Comparison of ENCODE assay signal across 15 cellular contexts in the genomic region with DNA sequence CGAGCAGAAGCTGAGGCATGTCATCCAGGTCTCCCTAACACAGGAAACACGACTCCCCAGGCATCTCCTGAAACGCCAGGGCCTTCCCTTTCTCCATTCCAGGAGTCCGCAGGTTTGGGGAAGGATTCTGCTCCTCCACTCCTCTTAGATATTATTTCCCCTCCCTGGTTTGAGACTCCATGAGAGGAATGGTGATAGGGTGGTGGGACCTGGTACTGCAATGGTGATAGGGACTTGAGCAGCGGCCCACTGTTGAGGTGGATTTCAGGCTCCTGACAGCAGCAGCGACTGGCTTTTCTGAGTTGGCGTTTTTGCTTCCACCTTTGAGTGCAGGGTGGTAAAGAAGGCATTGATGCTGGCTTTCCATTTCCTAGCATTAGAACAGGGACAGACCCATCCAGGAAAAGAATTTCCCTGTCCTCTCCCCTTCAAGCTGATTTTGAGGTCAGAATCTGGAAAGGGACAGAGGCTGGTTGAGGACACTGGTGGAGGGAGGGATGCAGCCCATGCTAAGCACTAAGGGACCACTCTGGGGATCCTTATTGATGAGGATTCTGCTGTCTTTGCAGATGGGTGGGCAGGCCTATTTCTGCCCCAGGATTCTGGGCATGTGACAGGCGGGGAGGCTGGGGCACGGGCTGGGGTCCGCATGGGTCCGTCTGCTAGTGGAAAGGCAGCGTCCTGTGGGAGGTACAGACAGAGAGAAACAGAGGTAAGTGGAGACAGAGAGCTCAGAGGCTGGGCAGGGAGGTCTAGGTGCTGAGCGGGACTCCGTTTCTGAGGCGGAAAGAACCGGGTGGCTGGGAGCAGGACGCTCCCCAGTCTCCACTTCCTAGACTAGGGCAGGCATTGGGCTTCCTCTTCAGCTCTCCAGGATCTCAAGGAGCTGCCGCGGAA. TPM values are rescaled to one million over a fixed set of nuclear protein-coding genes. Genes with fewer than 3 reads are reported as not detected.
DNase-seq lines count a peak whose midpoint lies in the region; ATAC-seq, FAIRE-seq and TF ChIP-seq lines count a peak whose summit lies in the region.
"Had no signal": no experiment of that assay in that cellular context is flagged by ENCODE, and none has a peak within 500 bp of the region (broad histone marks: within the 10 kb centered on the region; RNA-seq: fewer than 3 reads in every experiment).

No MANE protein-coding gene starts in this region.

- no peaks in the 10 kb centered on the region for H4K20me1 ChIP-seq in HepG2 (ENCODE audit: insufficient read depth, low read length)

- 85% methylated on average over 19 of the region's 19 CpGs for whole genome bisulfite sequencing in HepG2 (ENCODE audit: low lambda C conversion rate)
- WGBS in right lobe of liver (ENCODE audit: insufficient coverage, low coverage, low lambda C conversion rate, missing lambda C conversion rate) = 57% methylated on average over 8 of the region's 19 CpGs
- 51 to 73% methylated on average over 16 to 19 of the region's 19 CpGs for WGBS in upper lobe of left lung, 2 donors

- no peaks in the 10 kb centered on the region for H3K36me3 ChIP-seq in HepG2 (replicated peaks in 1 of 2; ENCODE audit: control insufficient read depth in 1 of 2, insufficient read depth in 2 of 2, low read length in 2 of 2)
- no peaks in the 10 kb centered on the region for H3K36me3 ChIP-seq in right lobe of liver
- no peaks in the 10 kb centered on the region for H3K36me3 ChIP-seq in ascending aorta
- no peaks in the 10 kb centered on the region for H3K36me3 ChIP-seq in left lung
- no peaks in the 10 kb centered on the region for H3K36me3 ChIP-seq in upper lobe of left lung
- H3K36me3 ChIP-seq in MG63 = no peaks in the 10 kb centered on the region
- H3K36me3 ChIP-seq: colonic mucosa, neutrophil had no signal

- no peak overlapping the region for H3K4me2 ChIP-seq in HepG2 (ENCODE audit: low read depth, low read length)

- no peak overlapping the region for H2AFZ ChIP-seq in HepG2 (ENCODE audit: low read length)

- no peak for TF ChIP-seq CTCF in HepG2 (CRISPR knock-in tag; IDR thresholded peaks at IDR 0.05)
- no peak for TF ChIP-seq CTCF in right lobe of liver (IDR thresholded peaks at IDR 0.05)
- TF ChIP-seq CTCF in ascending aorta (IDR thresholded peaks at IDR 0.05) = no peak
- no peak for TF ChIP-seq CTCF in left lung (IDR thresholded peaks at IDR 0.05)
- TF ChIP-seq CTCF in upper lobe of left lung (IDR thresholded peaks at IDR 0.05) = no peak

- H3K27me3 ChIP-seq in HepG2 (ENCODE audit: control insufficient read depth in 1 of 2, insufficient read depth in 2 of 2, low read length in 2 of 2) (no peaks in the 10 kb centered on the region), right lobe of liver (peaks cover 22 to 42% of the 10 kb centered on the region in 2 donors), ascending aorta (peaks cover 29% of the 10 kb centered on the region), left lung (peaks cover 49 to 97% of the 10 kb centered on the region in 2 donors), upper lobe of left lung (peaks cover 0 to 43% (median 33%) of the 10 kb centered on the region in 4 donors), MG63 (no peaks in the 10 kb centered on the region)

- no peak for DNase-seq in HepG2 (ENCODE audit: low spot score)
- no peak for DNase-seq in right lobe of liver
- DNase-seq in ascending aorta (ENCODE audit: low spot score in 2 of 2) = no peak
- no peak for DNase-seq in left lung
- peak in 1 of 2 donors; percentile 42 for DNase-seq in upper lobe of left lung
- no peak for DNase-seq in MG63
- DNase-seq: activated CD4-positive, alpha-beta T cell treated with anti-CD3 and anti-CD28 coated beads, Interleukin-2, amount 10 ng/mL, durations not matched to agents 7 days and 5 days; activated naive CD4-positive, alpha-beta T cell treated with Interleukin-2 at 50 U/mL for 16 hours; colonic mucosa; NCI-H2171 had no signal

- H3K27ac ChIP-seq in HepG2 (ENCODE audit: extremely low read length, insufficient read depth, low read length) (no peak overlapping the region), right lobe of liver (no peak overlapping the region), ascending aorta (no peak overlapping the region), left lung (peak overlapping the region; percentile 75 to 86), upper lobe of left lung (peak overlapping the region; percentile 81 to 92 (median 87))
- H3K27ac ChIP-seq: colonic mucosa, neutrophil had no signal

- intact Hi-C loops in HepG2 (cut with micrococcal nuclease; ENCODE audit: unreplicated experiment) (no loop called here), right lobe of liver (cut with DNase I) (no loop called here), ascending aorta (cut with DNase I) (no loop called here), left lung (cut with DNase I) (no loop called here)

- in situ Hi-C loops in HepG2 (cut with HindIII; ENCODE audit: extremely low pct_ligation_motif_present, low pct_unique_long_range_greater_than_20kb) = no loop called here

- H3K9ac ChIP-seq in HepG2 (ENCODE audit: insufficient read depth, low read depth, low read length) = no peak overlapping the region

- H3K4me1 ChIP-seq in HepG2 (ENCODE audit: insufficient read depth, low read length) = peaks cover 19% of the 10 kb centered on the region
- H3K4me1 ChIP-seq in right lobe of liver = peaks cover 0 to 24% (median 0%) of the 10 kb centered on the region in 4 donors
- H3K4me1 ChIP-seq in ascending aorta = peaks cover 5 to 14% of the 10 kb centered on the region in 2 donors
- peaks cover 11 to 14% of the 10 kb centered on the region in 2 donors for H3K4me1 ChIP-seq in left lung
- peaks cover 13 to 29% (median 22%) of the 10 kb centered on the region in 4 donors for H3K4me1 ChIP-seq in upper lobe of left lung

- TF ChIP-seq RAD21 in HepG2 (CRISPR knock-in tag; IDR thresholded peaks at IDR 0.05) = no peak

- H3K9me3 ChIP-seq in HepG2 (ENCODE audit: low read length) (no peaks in the 10 kb centered on the region), right lobe of liver (no peaks in the 10 kb centered on the region), ascending aorta (no peaks in the 10 kb centered on the region), left lung (no peaks in the 10 kb centered on the region), upper lobe of left lung (no peaks in the 10 kb centered on the region), MG63 (no peaks in the 10 kb centered on the region)
- H3K9me3 ChIP-seq: colonic mucosa, neutrophil had no signal

- POLR2A ChIA-PET in HepG2 (lab: Yijun Ruan, JAX) = no interaction called here

- TF ChIP-seq POLR2A in HepG2 (IDR thresholded peaks at IDR 0.05; ENCODE audit: insufficient read depth in 1 of 2, low read depth in 2 of 2, low read length in 2 of 2) = no peak
- no peak for TF ChIP-seq POLR2A in right lobe of liver (IDR thresholded peaks at IDR 0.05)
- no peak for TF ChIP-seq POLR2A in upper lobe of left lung (IDR thresholded peaks at IDR 0.05)

- ATAC-seq in HepG2 (peak; percentile 41), right lobe of liver (no peak), left lung (no peak), upper lobe of left lung (ENCODE audit: low FRiP score in 2 of 2) (no peak), HG03139 (IDR thresholded peaks at IDR 0.05; ENCODE audit: unreplicated experiment) (no peak), HG02798 (IDR thresholded peaks at IDR 0.05; ENCODE audit: poor library complexity, unreplicated experiment) (no peak)

- no TSS peak for BruUV-seq in HepG2 (replicated peaks; lab: Mats Ljungman, UMichigan)

- H3K79me2 ChIP-seq in HepG2 (ENCODE audit: insufficient read depth, low read length) = no peaks in the 10 kb centered on the region

- no peak for TF ChIP-seq EP300 in HepG2 (IDR thresholded peaks at IDR 0.05; ENCODE audit: low read depth in 2 of 2, low read length in 2 of 2)
- TF ChIP-seq EP300 in HepG2 (CRISPR knock-in tag; IDR thresholded peaks at IDR 0.05; ENCODE audit: borderline replicate concordance) = no peak
- no peak for TF ChIP-seq EP300 in upper lobe of left lung (IDR thresholded peaks at IDR 0.05)

- no peak for FAIRE-seq in HepG2 (lab: Jason Lieb, UNC)
- FAIRE-seq: G401.6 had no signal

- CTCF ChIA-PET in HepG2 (lab: Yijun Ruan, JAX; ENCODE audit: low intra/inter-chr PET ratio, low total read pairs) = no interaction called here

- H3K4me3 ChIP-seq in HepG2 (replicated peaks in 1 of 3; ENCODE audit: insufficient read depth in 1 of 3, low read depth in 2 of 3, low read length in 3 of 3) (no peak overlapping the region), right lobe of liver (no peak overlapping the region), ascending aorta (peak overlapping the region; percentile 34 to 63), left lung (peak overlapping the region in 1 of 2 donors; percentile 35), upper lobe of left lung (peak overlapping the region in 3 of 4 donors; percentile 36 to 52 (median 52)), MG63 (no peak overlapping the region)

RNA-seq across cellular contexts. Expression of gene TBX4, which starts 1.3 kb away (rescaled TPM):
- total RNA-seq in HepG2 (2016; rRNA removed; fragmentation: Illumina TruSeq; extraction: Trizol) (0.86 and 1.1 TPM in 2 replicates), right lobe of liver (not detected), ascending aorta (not detected), left lung (10 to 100 TPM; 21.2 to 29.3 TPM), upper lobe of left lung (10 to 100 TPM; 10.2 to 69.1 (median 22.7) TPM)
- 0.10 and 0.35 TPM in 2 replicates for total RNA-seq in HepG2 (2016; cell fraction: cytosol; rRNA removed; fragmentation: Illumina TruSeq; extraction: Trizol; ENCODE audit: low read depth)
- total RNA-seq in HepG2 (2016; cell fraction: insoluble cytoplasmic fraction; rRNA removed; fragmentation: Illumina TruSeq; extraction: Trizol) = 0.92 and 1.3 TPM in 2 replicates
- 1.1 and 1.5 TPM in 2 replicates for total RNA-seq in HepG2 (2016; cell fraction: membrane; rRNA removed; fragmentation: Illumina TruSeq; extraction: Trizol)
- 1.1 and 1.3 TPM in 2 replicates for total RNA-seq in HepG2 (2016; cell fraction: nucleus; rRNA removed; fragmentation: Illumina TruSeq; extraction: Trizol)
- 0.11 and 0.17 TPM in 2 replicates for polyA plus RNA-seq in HepG2 (2011; rRNA removed)
- 0.05 and 0.09 TPM in 2 replicates for polyA plus RNA-seq in HepG2 (2011; cell fraction: cytosol; rRNA removed)
- 0.29 and 0.48 TPM in 2 replicates for polyA plus RNA-seq in HepG2 (2011; cell fraction: nucleus; rRNA removed)
- polyA plus RNA-seq in HepG2 (2012) = 0.15 and 0.40 TPM in 2 replicates
- polyA plus RNA-seq in HepG2 (2016; cell fraction: cytosol; fragmentation: Illumina TruSeq; extraction: Trizol; ENCODE audit: low read depth) = 0.14 and 0.16 TPM in 2 replicates
- 1.2 and 1.7 TPM in 2 replicates for polyA plus RNA-seq in HepG2 (2016; cell fraction: insoluble cytoplasmic fraction; fragmentation: Illumina TruSeq; extraction: Trizol; ENCODE audit: low read depth)
- 0.49 and 0.62 TPM in 2 replicates for polyA plus RNA-seq in HepG2 (2016; cell fraction: membrane; fragmentation: Illumina TruSeq; extraction: Trizol; ENCODE audit: low read depth)
- 1.8 and 2.4 TPM in 2 replicates for polyA plus RNA-seq in HepG2 (2016; cell fraction: nucleus; fragmentation: Illumina TruSeq; extraction: Trizol; ENCODE audit: insufficient read depth, low read depth)
- polyA minus RNA-seq in HepG2 (2011; rRNA and poly(A)+ RNA removed; ENCODE audit: low replicate concordance) = not detected in 2 replicates
- not detected in 2 replicates for polyA minus RNA-seq in HepG2 (2011; cell fraction: cytosol; rRNA and poly(A)+ RNA removed)
- polyA minus RNA-seq in HepG2 (2011; cell fraction: nucleus; rRNA and poly(A)+ RNA removed) = not detected in 2 replicates
- total RNA-seq in MG63 (2014; rRNA removed; shearing (Covaris generic); ENCODE audit: low replicate concordance) = 0.76 and 0.89 TPM in 2 replicates
- total RNA-seq: activated CD4-positive, alpha-beta T cell treated with anti-CD3 and anti-CD28 coated beads, Interleukin-2, amount 10 ng/mL, durations not matched to agents 7 days and 5 days; colonic mucosa; kidney epithelial cell had no signal

RNA-seq across cellular contexts. Expression of gene TBX2, which starts 51.2 kb away (rescaled TPM):
- 10.2 and 15.3 TPM in 2 replicates for total RNA-seq in HepG2 (2016; rRNA removed; fragmentation: Illumina TruSeq; extraction: Trizol)
- total RNA-seq in HepG2 (2016; cell fraction: cytosol; rRNA removed; fragmentation: Illumina TruSeq; extraction: Trizol; ENCODE audit: low read depth) = 3.7 TPM in 2 replicates
- total RNA-seq in HepG2 (2016; cell fraction: insoluble cytoplasmic fraction; rRNA removed; fragmentation: Illumina TruSeq; extraction: Trizol) = 8.3 and 14.7 TPM in 2 replicates
- 9.6 and 10.4 TPM in 2 replicates for total RNA-seq in HepG2 (2016; cell fraction: membrane; rRNA removed; fragmentation: Illumina TruSeq; extraction: Trizol)
- 10.9 and 12.4 TPM in 2 replicates for total RNA-seq in HepG2 (2016; cell fraction: nucleus; rRNA removed; fragmentation: Illumina TruSeq; extraction: Trizol)
- 2.8 and 3.0 TPM in 2 replicates for polyA plus RNA-seq in HepG2 (2011; rRNA removed)
- polyA plus RNA-seq in HepG2 (2011; cell fraction: cytosol; rRNA removed) = 1.9 and 3.7 TPM in 2 replicates
- polyA plus RNA-seq in HepG2 (2011; cell fraction: nucleus; rRNA removed) = 9.5 and 10.4 TPM in 2 replicates
- 1.0 and 1.6 TPM in 2 replicates for polyA plus RNA-seq in HepG2 (2012)
- 2.8 and 3.6 TPM in 2 replicates for polyA plus RNA-seq in HepG2 (2016; cell fraction: cytosol; fragmentation: Illumina TruSeq; extraction: Trizol; ENCODE audit: low read depth)
- polyA plus RNA-seq in HepG2 (2016; cell fraction: insoluble cytoplasmic fraction; fragmentation: Illumina TruSeq; extraction: Trizol; ENCODE audit: low read depth) = 13.1 and 15.6 TPM in 2 replicates
- 8.1 and 8.9 TPM in 2 replicates for polyA plus RNA-seq in HepG2 (2016; cell fraction: membrane; fragmentation: Illumina TruSeq; extraction: Trizol; ENCODE audit: low read depth)
- 26.2 and 30.9 TPM in 2 replicates for polyA plus RNA-seq in HepG2 (2016; cell fraction: nucleus; fragmentation: Illumina TruSeq; extraction: Trizol; ENCODE audit: insufficient read depth, low read depth)
- 3.0 and 6.9 TPM in 2 replicates for polyA minus RNA-seq in HepG2 (2011; rRNA and poly(A)+ RNA removed; ENCODE audit: low replicate concordance)
- polyA minus RNA-seq in HepG2 (2011; cell fraction: cytosol; rRNA and poly(A)+ RNA removed) = 1.5 and 2.4 TPM in 2 replicates
- 4.9 and 5.3 TPM in 2 replicates for polyA minus RNA-seq in HepG2 (2011; cell fraction: nucleus; rRNA and poly(A)+ RNA removed)
- total RNA-seq in right lobe of liver = 1 to 10 TPM; 1.9 to 4.4 (median 2.7) TPM
- total RNA-seq in ascending aorta = 100 TPM
- 100 to 1,000 TPM; 104 to 119 TPM for total RNA-seq in left lung
- 100 to 1,000 TPM in 2 of 6 donors, 10 to 100 TPM in 4; 22.4 to 130 (median 92.7) TPM for total RNA-seq in upper lobe of left lung
- total RNA-seq in MG63 (2014; rRNA removed; shearing (Covaris generic); ENCODE audit: low replicate concordance) = 1.8 and 8.3 TPM in 2 replicates
- total RNA-seq: activated CD4-positive, alpha-beta T cell treated with anti-CD3 and anti-CD28 coated beads, Interleukin-2, amount 10 ng/mL, durations not matched to agents 7 days and 5 days had no signal

Comparison
In these comparisons a context has a peak if more than half of its experiments do, and no peak if none do; other contexts are left out.
1. H3K27ac ChIP-seq: peak in left lung (2 of 2) and upper lobe of left lung (4 of 4); none in HepG2 (single experiment), right lobe of liver (0 of 3) and ascending aorta (0 of 2).
2. H3K4me3 ChIP-seq: peak in ascending aorta (2 of 2) and upper lobe of left lung (3 of 4); none in HepG2 (0 of 3), right lobe of liver (0 of 3) and MG63 (single experiment).